In the genomic region with DNA sequence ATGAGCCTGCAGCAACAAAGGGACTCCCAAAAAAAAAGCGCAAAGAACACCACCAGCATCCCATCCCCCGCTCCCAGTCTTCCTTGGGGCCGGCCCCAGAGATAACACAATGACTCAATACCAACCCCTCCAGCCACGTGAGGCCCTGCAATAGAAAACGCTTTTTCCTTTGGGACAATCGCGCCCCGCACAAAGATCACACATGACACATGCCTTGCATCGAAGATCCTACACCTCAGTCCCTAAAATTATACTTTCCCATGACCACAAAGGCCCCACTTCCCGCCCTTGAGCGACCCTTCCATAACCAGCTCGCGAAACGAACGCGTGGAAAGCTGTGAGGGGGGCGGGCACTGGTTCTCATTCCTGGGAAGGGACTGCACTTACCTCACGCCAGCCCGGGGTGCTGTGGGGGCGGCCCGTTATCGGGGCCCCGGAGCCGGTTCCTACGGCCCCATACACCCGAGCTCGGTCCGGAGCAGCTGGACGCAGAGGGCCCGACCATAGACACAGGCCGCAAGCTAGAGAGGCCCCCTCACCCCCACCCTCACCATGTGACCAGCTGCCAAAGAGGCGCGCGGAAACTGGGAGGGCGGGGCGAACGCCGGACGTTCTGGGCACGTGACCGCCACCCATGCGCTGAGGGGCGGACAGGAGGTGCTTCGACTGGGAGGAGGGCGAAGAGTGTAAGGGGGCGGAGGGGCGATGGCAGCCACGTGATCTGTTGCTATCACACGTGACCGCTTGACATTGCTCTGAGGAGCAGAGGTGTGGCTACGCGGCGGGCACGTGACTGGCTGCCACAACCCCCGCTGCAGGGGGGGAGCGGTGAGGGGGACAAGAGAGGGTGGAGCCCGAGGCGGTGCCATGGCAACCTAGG, we compare ENCODE assay signal across 1 cellular context.
A peak's percentile ranks its signal among the peaks of the same experiment; 100 is the strongest.
TF ChIP-seq lines count a peak whose summit lies in the region.

A gene (minus strand): TSS at position 523 of the 880 bp plus-strand sequence. CDS start 593 bp downstream, outside the sequence.

TF ChIP-seq in K562, 482 proteins besides CTCF, POLR2A, EP300 and RAD21 (continued from another document and continues in another):
- TF ChIP-seq, protein P1, sequence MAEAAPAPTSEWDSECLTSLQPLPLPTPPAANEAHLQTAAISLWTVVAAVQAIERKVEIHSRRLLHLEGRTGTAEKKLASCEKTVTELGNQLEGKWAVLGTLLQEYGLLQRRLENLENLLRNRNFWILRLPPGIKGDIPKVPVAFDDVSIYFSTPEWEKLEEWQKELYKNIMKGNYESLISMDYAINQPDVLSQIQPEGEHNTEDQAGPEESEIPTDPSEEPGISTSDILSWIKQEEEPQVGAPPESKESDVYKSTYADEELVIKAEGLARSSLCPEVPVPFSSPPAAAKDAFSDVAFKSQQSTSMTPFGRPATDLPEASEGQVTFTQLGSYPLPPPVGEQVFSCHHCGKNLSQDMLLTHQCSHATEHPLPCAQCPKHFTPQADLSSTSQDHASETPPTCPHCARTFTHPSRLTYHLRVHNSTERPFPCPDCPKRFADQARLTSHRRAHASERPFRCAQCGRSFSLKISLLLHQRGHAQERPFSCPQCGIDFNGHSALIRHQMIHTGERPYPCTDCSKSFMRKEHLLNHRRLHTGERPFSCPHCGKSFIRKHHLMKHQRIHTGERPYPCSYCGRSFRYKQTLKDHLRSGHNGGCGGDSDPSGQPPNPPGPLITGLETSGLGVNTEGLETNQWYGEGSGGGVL (CRISPR knock-in tag; IDR thresholded peaks at IDR 0.05) = no peak
- TF ChIP-seq WHSC1 (IDR thresholded peaks at IDR 0.05; ENCODE audit: low read length) = no peak
- no peak for TF ChIP-seq HDAC6 (IDR thresholded peaks at IDR 0.05; ENCODE audit: low read depth, low read length)
- peak; percentile 87 for TF ChIP-seq SMARCE1 (IDR thresholded peaks at IDR 0.05)
- TF ChIP-seq SMARCA5 (IDR thresholded peaks at IDR 0.05) = no peak
- peak; percentile 87 for TF ChIP-seq DPF2 (IDR thresholded peaks at IDR 0.05)
- TF ChIP-seq, protein P2, sequence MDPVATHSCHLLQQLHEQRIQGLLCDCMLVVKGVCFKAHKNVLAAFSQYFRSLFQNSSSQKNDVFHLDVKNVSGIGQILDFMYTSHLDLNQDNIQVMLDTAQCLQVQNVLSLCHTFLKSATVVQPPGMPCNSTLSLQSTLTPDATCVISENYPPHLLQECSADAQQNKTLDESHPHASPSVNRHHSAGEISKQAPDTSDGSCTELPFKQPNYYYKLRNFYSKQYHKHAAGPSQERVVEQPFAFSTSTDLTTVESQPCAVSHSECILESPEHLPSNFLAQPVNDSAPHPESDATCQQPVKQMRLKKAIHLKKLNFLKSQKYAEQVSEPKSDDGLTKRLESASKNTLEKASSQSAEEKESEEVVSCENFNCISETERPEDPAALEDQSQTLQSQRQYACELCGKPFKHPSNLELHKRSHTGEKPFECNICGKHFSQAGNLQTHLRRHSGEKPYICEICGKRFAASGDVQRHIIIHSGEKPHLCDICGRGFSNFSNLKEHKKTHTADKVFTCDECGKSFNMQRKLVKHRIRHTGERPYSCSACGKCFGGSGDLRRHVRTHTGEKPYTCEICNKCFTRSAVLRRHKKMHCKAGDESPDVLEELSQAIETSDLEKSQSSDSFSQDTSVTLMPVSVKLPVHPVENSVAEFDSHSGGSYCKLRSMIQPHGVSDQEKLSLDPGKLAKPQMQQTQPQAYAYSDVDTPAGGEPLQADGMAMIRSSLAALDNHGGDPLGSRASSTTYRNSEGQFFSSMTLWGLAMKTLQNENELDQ (CRISPR knock-in tag; IDR thresholded peaks at IDR 0.05; ENCODE audit: borderline replicate concordance) = no peak; the same call in 1 of the 2 replicates
- TF ChIP-seq, protein P3, sequence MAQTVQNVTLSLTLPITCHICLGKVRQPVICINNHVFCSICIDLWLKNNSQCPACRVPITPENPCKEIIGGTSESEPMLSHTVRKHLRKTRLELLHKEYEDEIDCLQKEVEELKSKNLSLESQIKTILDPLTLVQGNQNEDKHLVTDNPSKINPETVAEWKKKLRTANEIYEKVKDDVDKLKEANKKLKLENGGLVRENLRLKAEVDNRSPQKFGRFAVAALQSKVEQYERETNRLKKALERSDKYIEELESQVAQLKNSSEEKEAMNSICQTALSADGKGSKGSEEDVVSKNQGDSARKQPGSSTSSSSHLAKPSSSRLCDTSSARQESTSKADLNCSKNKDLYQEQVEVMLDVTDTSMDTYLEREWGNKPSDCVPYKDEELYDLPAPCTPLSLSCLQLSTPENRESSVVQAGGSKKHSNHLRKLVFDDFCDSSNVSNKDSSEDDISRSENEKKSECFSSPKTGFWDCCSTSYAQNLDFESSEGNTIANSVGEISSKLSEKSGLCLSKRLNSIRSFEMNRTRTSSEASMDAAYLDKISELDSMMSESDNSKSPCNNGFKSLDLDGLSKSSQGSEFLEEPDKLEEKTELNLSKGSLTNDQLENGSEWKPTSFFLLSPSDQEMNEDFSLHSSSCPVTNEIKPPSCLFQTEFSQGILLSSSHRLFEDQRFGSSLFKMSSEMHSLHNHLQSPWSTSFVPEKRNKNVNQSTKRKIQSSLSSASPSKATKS (CRISPR knock-in tag; IDR thresholded peaks at IDR 0.05) = no peak
- TF ChIP-seq, protein P4, sequence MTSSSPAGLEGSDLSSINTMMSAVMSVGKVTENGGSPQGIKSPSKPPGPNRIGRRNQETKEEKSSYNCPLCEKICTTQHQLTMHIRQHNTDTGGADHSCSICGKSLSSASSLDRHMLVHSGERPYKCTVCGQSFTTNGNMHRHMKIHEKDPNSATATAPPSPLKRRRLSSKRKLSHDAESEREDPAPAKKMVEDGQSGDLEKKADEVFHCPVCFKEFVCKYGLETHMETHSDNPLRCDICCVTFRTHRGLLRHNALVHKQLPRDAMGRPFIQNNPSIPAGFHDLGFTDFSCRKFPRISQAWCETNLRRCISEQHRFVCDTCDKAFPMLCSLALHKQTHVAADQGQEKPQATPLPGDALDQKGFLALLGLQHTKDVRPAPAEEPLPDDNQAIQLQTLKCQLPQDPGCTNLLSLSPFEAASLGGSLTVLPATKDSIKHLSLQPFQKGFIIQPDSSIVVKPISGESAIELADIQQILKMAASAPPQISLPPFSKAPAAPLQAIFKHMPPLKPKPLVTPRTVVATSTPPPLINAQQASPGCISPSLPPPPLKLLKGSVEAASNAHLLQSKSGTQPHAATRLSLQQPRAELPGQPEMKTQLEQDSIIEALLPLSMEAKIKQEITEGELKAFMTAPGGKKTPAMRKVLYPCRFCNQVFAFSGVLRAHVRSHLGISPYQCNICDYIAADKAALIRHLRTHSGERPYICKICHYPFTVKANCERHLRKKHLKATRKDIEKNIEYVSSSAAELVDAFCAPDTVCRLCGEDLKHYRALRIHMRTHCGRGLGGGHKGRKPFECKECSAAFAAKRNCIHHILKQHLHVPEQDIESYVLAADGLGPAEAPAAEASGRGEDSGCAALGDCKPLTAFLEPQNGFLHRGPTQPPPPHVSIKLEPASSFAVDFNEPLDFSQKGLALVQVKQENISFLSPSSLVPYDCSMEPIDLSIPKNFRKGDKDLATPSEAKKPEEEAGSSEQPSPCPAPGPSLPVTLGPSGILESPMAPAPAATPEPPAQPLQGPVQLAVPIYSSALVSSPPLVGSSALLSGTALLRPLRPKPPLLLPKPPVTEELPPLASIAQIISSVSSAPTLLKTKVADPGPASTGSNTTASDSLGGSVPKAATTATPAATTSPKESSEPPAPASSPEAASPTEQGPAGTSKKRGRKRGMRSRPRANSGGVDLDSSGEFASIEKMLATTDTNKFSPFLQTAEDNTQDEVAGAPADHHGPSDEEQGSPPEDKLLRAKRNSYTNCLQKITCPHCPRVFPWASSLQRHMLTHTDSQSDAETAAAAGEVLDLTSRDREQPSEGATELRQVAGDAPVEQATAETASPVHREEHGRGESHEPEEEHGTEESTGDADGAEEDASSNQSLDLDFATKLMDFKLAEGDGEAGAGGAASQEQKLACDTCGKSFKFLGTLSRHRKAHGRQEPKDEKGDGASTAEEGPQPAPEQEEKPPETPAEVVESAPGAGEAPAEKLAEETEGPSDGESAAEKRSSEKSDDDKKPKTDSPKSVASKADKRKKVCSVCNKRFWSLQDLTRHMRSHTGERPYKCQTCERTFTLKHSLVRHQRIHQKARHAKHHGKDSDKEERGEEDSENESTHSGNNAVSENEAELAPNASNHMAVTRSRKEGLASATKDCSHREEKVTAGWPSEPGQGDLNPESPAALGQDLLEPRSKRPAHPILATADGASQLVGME (CRISPR knock-in tag; IDR thresholded peaks at IDR 0.05) = no peak
- peak; percentile 74; the same call in 1 of the 2 replicates for TF ChIP-seq CEBPG (CRISPR knock-in tag; IDR thresholded peaks at IDR 0.05)
- peak; percentile 69 to 74 for TF ChIP-seq CEBPG (tag; conservative IDR thresholded peaks at IDR 0.05 in 1 of 2, IDR thresholded peaks at IDR 0.05 in 1 of 2)
- no peak for TF ChIP-seq HNRNPUL1 (IDR thresholded peaks at IDR 0.05; ENCODE audit: low read length)
- no peak for TF ChIP-seq ZNF3 (CRISPR knock-in tag; IDR thresholded peaks at IDR 0.05)
- TF ChIP-seq NCOA4 (IDR thresholded peaks at IDR 0.05; ENCODE audit: partially characterized antibody) = peak; percentile 40
- TF ChIP-seq ZNF780A (CRISPR knock-in tag; IDR thresholded peaks at IDR 0.05) = no peak
- TF ChIP-seq NFXL1 (CRISPR knock-in tag; IDR thresholded peaks at IDR 0.05) = no peak
- TF ChIP-seq, protein P5, sequence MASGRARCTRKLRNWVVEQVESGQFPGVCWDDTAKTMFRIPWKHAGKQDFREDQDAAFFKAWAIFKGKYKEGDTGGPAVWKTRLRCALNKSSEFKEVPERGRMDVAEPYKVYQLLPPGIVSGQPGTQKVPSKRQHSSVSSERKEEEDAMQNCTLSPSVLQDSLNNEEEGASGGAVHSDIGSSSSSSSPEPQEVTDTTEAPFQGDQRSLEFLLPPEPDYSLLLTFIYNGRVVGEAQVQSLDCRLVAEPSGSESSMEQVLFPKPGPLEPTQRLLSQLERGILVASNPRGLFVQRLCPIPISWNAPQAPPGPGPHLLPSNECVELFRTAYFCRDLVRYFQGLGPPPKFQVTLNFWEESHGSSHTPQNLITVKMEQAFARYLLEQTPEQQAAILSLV (tag; IDR thresholded peaks at IDR 0.05) = no peak
- no peak for TF ChIP-seq ZFP36 (IDR thresholded peaks at IDR 0.05; ENCODE audit: low read depth, low read length, partially characterized antibody)
- TF ChIP-seq PCBP1 (IDR thresholded peaks at IDR 0.05; ENCODE audit: low read depth, low read length, poor library complexity, severe bottlenecking) = no peak
- no peak for TF ChIP-seq ZNF583 (CRISPR knock-in tag; IDR thresholded peaks at IDR 0.05)
- no peak for TF ChIP-seq LARP7 (IDR thresholded peaks at IDR 0.05)
- TF ChIP-seq, protein P6, sequence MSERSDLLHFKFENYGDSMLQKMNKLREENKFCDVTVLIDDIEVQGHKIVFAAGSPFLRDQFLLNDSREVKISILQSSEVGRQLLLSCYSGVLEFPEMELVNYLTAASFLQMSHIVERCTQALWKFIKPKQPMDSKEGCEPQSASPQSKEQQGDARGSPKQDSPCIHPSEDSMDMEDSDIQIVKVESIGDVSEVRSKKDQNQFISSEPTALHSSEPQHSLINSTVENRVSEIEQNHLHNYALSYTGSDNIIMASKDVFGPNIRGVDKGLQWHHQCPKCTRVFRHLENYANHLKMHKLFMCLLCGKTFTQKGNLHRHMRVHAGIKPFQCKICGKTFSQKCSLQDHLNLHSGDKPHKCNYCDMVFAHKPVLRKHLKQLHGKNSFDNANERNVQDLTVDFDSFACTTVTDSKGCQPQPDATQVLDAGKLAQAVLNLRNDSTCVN (CRISPR knock-in tag; IDR thresholded peaks at IDR 0.05) = no peak
- no peak for TF ChIP-seq ERF (CRISPR knock-in tag; IDR thresholded peaks at IDR 0.05)
- TF ChIP-seq C11orf30 (IDR thresholded peaks at IDR 0.05; ENCODE audit: low read depth) = peak; percentile 51
- no peak for TF ChIP-seq RBM39 (optimal IDR thresholded peaks at IDR 0.05; ENCODE audit: low read depth, low read length)
- TF ChIP-seq NELFE (IDR thresholded peaks at IDR 0.05; ENCODE audit: insufficient read depth, insufficient read length) = no peak
- no peak for TF ChIP-seq ZNF311 (CRISPR knock-in tag; IDR thresholded peaks at IDR 0.05)
- peak; percentile 74; the same call in 1 of the 2 replicates for TF ChIP-seq CREB1 (IDR thresholded peaks at IDR 0.05)
- peak; percentile 87 for TF ChIP-seq CREB1 (CRISPR knock-in tag; IDR thresholded peaks at IDR 0.05)
- TF ChIP-seq, protein P7, sequence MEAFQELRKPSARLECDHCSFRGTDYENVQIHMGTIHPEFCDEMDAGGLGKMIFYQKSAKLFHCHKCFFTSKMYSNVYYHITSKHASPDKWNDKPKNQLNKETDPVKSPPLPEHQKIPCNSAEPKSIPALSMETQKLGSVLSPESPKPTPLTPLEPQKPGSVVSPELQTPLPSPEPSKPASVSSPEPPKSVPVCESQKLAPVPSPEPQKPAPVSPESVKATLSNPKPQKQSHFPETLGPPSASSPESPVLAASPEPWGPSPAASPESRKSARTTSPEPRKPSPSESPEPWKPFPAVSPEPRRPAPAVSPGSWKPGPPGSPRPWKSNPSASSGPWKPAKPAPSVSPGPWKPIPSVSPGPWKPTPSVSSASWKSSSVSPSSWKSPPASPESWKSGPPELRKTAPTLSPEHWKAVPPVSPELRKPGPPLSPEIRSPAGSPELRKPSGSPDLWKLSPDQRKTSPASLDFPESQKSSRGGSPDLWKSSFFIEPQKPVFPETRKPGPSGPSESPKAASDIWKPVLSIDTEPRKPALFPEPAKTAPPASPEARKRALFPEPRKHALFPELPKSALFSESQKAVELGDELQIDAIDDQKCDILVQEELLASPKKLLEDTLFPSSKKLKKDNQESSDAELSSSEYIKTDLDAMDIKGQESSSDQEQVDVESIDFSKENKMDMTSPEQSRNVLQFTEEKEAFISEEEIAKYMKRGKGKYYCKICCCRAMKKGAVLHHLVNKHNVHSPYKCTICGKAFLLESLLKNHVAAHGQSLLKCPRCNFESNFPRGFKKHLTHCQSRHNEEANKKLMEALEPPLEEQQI (IDR thresholded peaks at IDR 0.05) = no peak; the same call in 1 of the 2 replicates
- peak; percentile 97 for TF ChIP-seq TGIF2 (CRISPR knock-in tag; IDR thresholded peaks at IDR 0.05)
- TF ChIP-seq ETS2 (tag; IDR thresholded peaks at IDR 0.05; ENCODE audit: borderline replicate concordance, poor library complexity, severe bottlenecking) = no peak
- no peak for TF ChIP-seq MCM5 (IDR thresholded peaks at IDR 0.05; ENCODE audit: low read depth)
- no peak; the same call in none of the 2 replicates for TF ChIP-seq TAF7 (tag; IDR thresholded peaks at IDR 0.05)
- TF ChIP-seq NUFIP1 (IDR thresholded peaks at IDR 0.05; ENCODE audit: partially characterized antibody) = peak; percentile 38
- TF ChIP-seq POLR2H (tag; IDR thresholded peaks at IDR 0.05; ENCODE audit: low read depth) = peak; percentile 88
- no peak for TF ChIP-seq KDM2B (CRISPR knock-in tag; IDR thresholded peaks at IDR 0.05)
- TF ChIP-seq, protein P8, sequence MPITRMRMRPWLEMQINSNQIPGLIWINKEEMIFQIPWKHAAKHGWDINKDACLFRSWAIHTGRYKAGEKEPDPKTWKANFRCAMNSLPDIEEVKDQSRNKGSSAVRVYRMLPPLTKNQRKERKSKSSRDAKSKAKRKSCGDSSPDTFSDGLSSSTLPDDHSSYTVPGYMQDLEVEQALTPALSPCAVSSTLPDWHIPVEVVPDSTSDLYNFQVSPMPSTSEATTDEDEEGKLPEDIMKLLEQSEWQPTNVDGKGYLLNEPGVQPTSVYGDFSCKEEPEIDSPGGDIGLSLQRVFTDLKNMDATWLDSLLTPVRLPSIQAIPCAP (CRISPR knock-in tag; IDR thresholded peaks at IDR 0.05; ENCODE audit: borderline replicate concordance) = no peak
- peak; percentile 88 for TF ChIP-seq FOXJ2 (tag; IDR thresholded peaks at IDR 0.05)
- TF ChIP-seq CXXC5 (CRISPR knock-in tag; IDR thresholded peaks at IDR 0.05) = peak; percentile 94
- TF ChIP-seq, protein P9, sequence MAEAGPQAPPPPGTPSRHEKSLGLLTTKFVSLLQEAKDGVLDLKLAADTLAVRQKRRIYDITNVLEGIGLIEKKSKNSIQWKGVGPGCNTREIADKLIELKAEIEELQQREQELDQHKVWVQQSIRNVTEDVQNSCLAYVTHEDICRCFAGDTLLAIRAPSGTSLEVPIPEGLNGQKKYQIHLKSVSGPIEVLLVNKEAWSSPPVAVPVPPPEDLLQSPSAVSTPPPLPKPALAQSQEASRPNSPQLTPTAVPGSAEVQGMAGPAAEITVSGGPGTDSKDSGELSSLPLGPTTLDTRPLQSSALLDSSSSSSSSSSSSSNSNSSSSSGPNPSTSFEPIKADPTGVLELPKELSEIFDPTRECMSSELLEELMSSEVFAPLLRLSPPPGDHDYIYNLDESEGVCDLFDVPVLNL (CRISPR knock-in tag; IDR thresholded peaks at IDR 0.05; ENCODE audit: low read depth) = peak; percentile 84
